ENCODE assay signal across 9 cellular contexts in the genomic region with DNA sequence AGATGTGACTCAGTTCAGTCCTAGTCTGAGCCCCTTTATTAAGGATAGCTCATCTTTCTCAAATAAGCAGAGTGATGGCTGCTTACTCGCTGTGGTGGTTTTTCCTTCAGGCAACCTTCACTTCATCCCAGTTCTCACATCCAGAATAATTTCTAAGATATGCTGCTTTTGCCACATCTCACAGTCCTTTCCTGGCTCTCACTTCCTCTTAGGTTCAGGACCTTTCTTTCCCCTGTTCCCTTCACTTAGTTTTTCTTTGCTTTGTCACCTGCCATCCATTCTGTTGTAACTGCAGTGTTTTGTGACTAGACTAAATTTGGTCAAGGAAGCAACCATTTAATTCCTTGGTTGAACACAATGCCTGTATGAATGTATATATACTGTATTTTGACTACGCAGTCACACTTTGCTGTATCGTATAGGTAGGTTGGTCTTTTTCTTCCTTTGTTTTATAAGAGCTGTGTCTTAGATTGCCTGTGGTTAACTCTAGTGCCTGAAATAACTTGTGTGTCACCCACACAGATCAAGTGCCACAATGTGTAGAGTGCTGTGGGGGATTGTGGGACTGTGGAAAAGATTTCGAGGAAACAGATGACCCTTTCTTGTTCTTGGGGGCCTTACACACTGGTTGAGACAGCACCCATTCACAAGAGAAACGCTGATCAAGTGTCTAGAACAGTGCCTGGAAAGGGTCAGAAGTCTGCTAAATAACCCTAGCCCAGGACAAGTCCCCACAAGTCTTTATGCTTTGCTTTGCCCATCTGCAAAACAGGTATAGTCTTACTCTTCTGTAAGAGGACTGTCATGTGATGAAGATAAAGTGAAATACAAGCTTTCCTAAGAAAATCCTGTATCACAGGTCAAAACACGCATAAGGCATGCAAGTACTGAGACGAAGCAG. TPM values are rescaled to one million over a fixed set of nuclear protein-coding genes. Genes with fewer than 3 reads are reported as not detected.
A peak's percentile ranks its signal among the peaks of the same experiment; 100 is the strongest.
DNase-seq lines count a peak whose midpoint lies in the region; ATAC-seq, FAIRE-seq and TF ChIP-seq lines count a peak whose summit lies in the region.
"Had no signal": no experiment of that assay in that cellular context is flagged by ENCODE, and none has a peak within 500 bp of the region (broad histone marks: within the 10 kb centered on the region; RNA-seq: fewer than 3 reads in every experiment).

No MANE protein-coding gene starts in this region.

- no peak for ATAC-seq in activated CD8-positive, alpha-beta T cell treated with anti-CD3 and anti-CD28 coated beads, Interleukin-2, amount 10 ng/mL, durations not matched to agents 7 days and 5 days

- H3K9me3 ChIP-seq in breast epithelium (no peaks in the 10 kb centered on the region), keratinocyte (ENCODE audit: control insufficient read depth, low read depth, low read length) (no peaks in the 10 kb centered on the region)

- peak overlapping the region; percentile 86 for H3K27ac Mint-ChIP-seq in MCF 10A (ENCODE audit: low read depth, unreplicated experiment)
- H3K27ac Mint-ChIP-seq in activated CD8-positive, alpha-beta T cell treated with anti-CD3 and anti-CD28 coated beads, Interleukin-2, amount 10 ng/mL, durations not matched to agents 7 days and 5 days = peak overlapping the region; percentile 66
- peak overlapping the region; percentile 94 for H3K27ac Mint-ChIP-seq in type B pancreatic cell

- H3K4me3 Mint-ChIP-seq in MCF 10A (ENCODE audit: unreplicated experiment) (peak overlapping the region; percentile 85), type B pancreatic cell (peak overlapping the region; percentile 96)
- H3K4me3 Mint-ChIP-seq in activated CD8-positive, alpha-beta T cell treated with anti-CD3 and anti-CD28 coated beads, Interleukin-2, amount 10 ng/mL, durations not matched to agents 7 days and 5 days = peak overlapping the region; percentile 100

- H3K4me3 ChIP-seq in breast epithelium (peak overlapping the region in 1 of 3 donors; percentile 100), keratinocyte (ENCODE audit: control insufficient read depth in 2 of 3, extremely low read depth in 1 of 3, insufficient read depth in 2 of 3, low read depth in 1 of 3, low read length in 3 of 3) (peak overlapping the region in 2 of 3 experiments; percentile 14 to 28)

- H4K20me1 ChIP-seq in keratinocyte (ENCODE audit: control insufficient read depth, extremely low read depth, insufficient read depth, low read length) = no peaks in the 10 kb centered on the region

- TF ChIP-seq POLR2A in breast epithelium (IDR thresholded peaks at IDR 0.05) = no peak

- H3K27ac ChIP-seq in breast epithelium = no peak overlapping the region
- peak overlapping the region; percentile 83 for H3K27ac ChIP-seq in keratinocyte (ENCODE audit: control insufficient read depth, insufficient read depth, low read length)

- FAIRE-seq in keratinocyte (lab: Jason Lieb, UNC) = peak; percentile 91

- H3K4me2 ChIP-seq in keratinocyte (ENCODE audit: control insufficient read depth, extremely low read depth, insufficient read depth, low read depth, low read length) = peak overlapping the region; percentile 93

- dilution Hi-C loops in keratinocyte (cut with MboI; ENCODE audit: extremely low pct_ligation_motif_present, low sequenced_read_pairs) = no loop called here

- POLR2A ChIA-PET in MCF 10A (lab: Yijun Ruan, JAX) = interaction anchor here (0.7 to 5.0 kb wide), 14 partner anchors 9 to 176 kb away, joined by 3 to 55 read pairs (median 5); partner anchors contain the start of genes FAM200A, ZKSCAN5, ZNF394 and ZSCAN25
- POLR2A ChIA-PET in activated CD8-positive, alpha-beta T cell treated with anti-CD3 and anti-CD28 coated beads, Interleukin-2, amount 10 ng/mL, durations not matched to agents 7 days and 5 days (lab: Charles Lee) = interaction anchor here (0.6 to 5.4 kb wide), 4 partner anchors 55 to 460 kb away, joined by 3 to 57 read pairs (median 24); partner anchors contain the start of genes BUD31, PDAP1, ZNF394 and ZSCAN25

- H3K9me1 ChIP-seq in keratinocyte (ENCODE audit: control insufficient read depth, extremely low read depth, insufficient read depth, low read length) = no peaks in the 10 kb centered on the region

- no peak for TF ChIP-seq CTCF in MCF 10A (IDR thresholded peaks at IDR 0.05; ENCODE audit: unreplicated experiment)
- TF ChIP-seq CTCF in breast epithelium (IDR thresholded peaks at IDR 0.05) = no peak
- no peak for TF ChIP-seq CTCF in keratinocyte (optimal IDR thresholded peaks at IDR 0.05 in 1 of 3, IDR thresholded peaks at IDR 0.05 in 1 of 3, conservative IDR thresholded peaks at IDR 0.05 in 1 of 3; ENCODE audit: extremely low read depth in 1 of 3, insufficient read depth in 2 of 3, low read length in 3 of 3)
- no peak for TF ChIP-seq CTCF in type B pancreatic cell (conservative IDR thresholded peaks at IDR 0.05)

- H3K4me1 ChIP-seq in breast epithelium (peaks cover 3 to 15% of the 10 kb centered on the region in 2 donors), keratinocyte (ENCODE audit: control insufficient read depth, extremely low read depth, insufficient read depth, low read length) (peaks cover 55% of the 10 kb centered on the region)

- H3K4me1 Mint-ChIP-seq in MCF 10A (ENCODE audit: insufficient read depth, unreplicated experiment) (peaks cover 43% of the 10 kb centered on the region), type B pancreatic cell (ENCODE audit: unreplicated experiment) (peaks cover 20% of the 10 kb centered on the region)
- H3K4me1 Mint-ChIP-seq in activated CD8-positive, alpha-beta T cell treated with anti-CD3 and anti-CD28 coated beads, Interleukin-2, amount 10 ng/mL, durations not matched to agents 7 days and 5 days (ENCODE audit: low read depth) = peaks cover 53% of the 10 kb centered on the region

- peaks cover 7% of the 10 kb centered on the region for H3K36me3 ChIP-seq in breast epithelium
- H3K36me3 ChIP-seq in keratinocyte (ENCODE audit: control insufficient read depth in 2 of 2, extremely low read depth in 1 of 2, insufficient read depth in 2 of 2, low read length in 2 of 2) = peaks cover 8 to 41% of the 10 kb centered on the region in 2 experiments

- peaks cover 59% of the 10 kb centered on the region for H3K79me2 ChIP-seq in keratinocyte (ENCODE audit: control insufficient read depth, insufficient read depth, low read length)

- BruUV-seq in MCF 10A (replicated peaks; lab: Mats Ljungman, UMichigan) = no TSS peak

- peaks cover 66% of the 10 kb centered on the region for H3K36me3 Mint-ChIP-seq in MCF 10A (ENCODE audit: insufficient read depth, unreplicated experiment)
- H3K36me3 Mint-ChIP-seq in activated CD8-positive, alpha-beta T cell treated with anti-CD3 and anti-CD28 coated beads, Interleukin-2, amount 10 ng/mL, durations not matched to agents 7 days and 5 days (ENCODE audit: low read depth) = peaks cover 67% of the 10 kb centered on the region
- peaks cover 37% of the 10 kb centered on the region for H3K36me3 Mint-ChIP-seq in type B pancreatic cell

- H3K9me3 Mint-ChIP-seq in MCF 10A (ENCODE audit: unreplicated experiment) (no peaks in the 10 kb centered on the region), type B pancreatic cell (no peaks in the 10 kb centered on the region)
- H3K9me3 Mint-ChIP-seq in activated CD8-positive, alpha-beta T cell treated with anti-CD3 and anti-CD28 coated beads, Interleukin-2, amount 10 ng/mL, durations not matched to agents 7 days and 5 days (ENCODE audit: insufficient read depth) = no peaks in the 10 kb centered on the region

- H3K27me3 Mint-ChIP-seq in MCF 10A (ENCODE audit: insufficient read depth, unreplicated experiment) (no peaks in the 10 kb centered on the region), type B pancreatic cell (no peaks in the 10 kb centered on the region)
- no peaks in the 10 kb centered on the region for H3K27me3 Mint-ChIP-seq in activated CD8-positive, alpha-beta T cell treated with anti-CD3 and anti-CD28 coated beads, Interleukin-2, amount 10 ng/mL, durations not matched to agents 7 days and 5 days (ENCODE audit: low read depth)

- H3K9ac ChIP-seq in keratinocyte (ENCODE audit: control insufficient read depth, extremely low read depth, insufficient read depth, low read length) = peak overlapping the region; percentile 39

- H2AFZ ChIP-seq in keratinocyte (ENCODE audit: control insufficient read depth, low read length) = no peak overlapping the region

- DNase-seq in MCF 10A (ENCODE audit: unreplicated experiment) (peak; percentile 29), breast epithelium (ENCODE audit: low spot score in 2 of 2) (no peak), keratinocyte (ENCODE audit: low read depth, low spot score) (peak; percentile 72), type B pancreatic cell (ENCODE audit: extremely low spot score, unreplicated experiment) (no peak), NCI-H1930 (lab: John Stamatoyannopoulos, UW) (no peak), NCI-H1092 (lab: John Stamatoyannopoulos, UW) (no peak), NCI-H1105 (lab: John Stamatoyannopoulos, UW) (no peak)
- no peak for DNase-seq in activated CD8-positive, alpha-beta T cell treated with anti-CD3 and anti-CD28 coated beads, Interleukin-2, amount 10 ng/mL, durations not matched to agents 7 days and 5 days
- DNase-seq: RPMI8226 had no signal

- CTCF ChIA-PET in MCF 10A (lab: Yijun Ruan, JAX) = interaction anchor here (0.5 to 0.8 kb wide), 3 partner anchors 71 to 846 kb away, joined by 3 to 6 read pairs (median 3); no protein-coding TSS in a partner anchor
- CTCF ChIA-PET in activated CD8-positive, alpha-beta T cell treated with anti-CD3 and anti-CD28 coated beads, Interleukin-2, amount 10 ng/mL, durations not matched to agents 7 days and 5 days (lab: Charles Lee) = no interaction called here

- intact Hi-C loops in MCF 10A (cut with micrococcal nuclease) = no loop called here
- intact Hi-C loops in breast epithelium (cut with DNase I; ENCODE audit: low total_unique reads) = no loop called here

- H3K27me3 ChIP-seq in breast epithelium (no peaks in the 10 kb centered on the region), keratinocyte (ENCODE audit: control insufficient read depth, extremely low read depth, insufficient read depth, low read length) (no peaks in the 10 kb centered on the region)

RNA-seq across cellular contexts. Expression of gene ZNF655, which starts 2.6 kb away (rescaled TPM):
- 85.2 and 89.9 TPM in 2 replicates for total RNA-seq in MCF 10A (2022)
- 100 to 1,000 TPM; 100 to 129 (median 110) TPM for total RNA-seq in breast epithelium
- total RNA-seq in activated CD8-positive, alpha-beta T cell treated with anti-CD3 and anti-CD28 coated beads, Interleukin-2, amount 10 ng/mL, durations not matched to agents 7 days and 5 days = 100 to 1,000 TPM; 101 to 108 TPM
- 46.2 to 71.1 TPM (median 59.6 TPM) in 3 replicates for polyA plus RNA-seq in keratinocyte
- polyA plus RNA-seq in keratinocyte (2011; ENCODE audit: low read depth) = 6.2 TPM
- 31.4 and 45.4 TPM in 2 replicates for polyA plus RNA-seq in keratinocyte (2011; cell fraction: cytosol; rRNA removed)
- polyA plus RNA-seq in keratinocyte (2011; cell fraction: nucleus; rRNA removed) = 121 and 122 TPM in 2 replicates
- 21.3 and 34.4 TPM in 2 replicates for polyA plus RNA-seq in keratinocyte (2012; ENCODE audit: low replicate concordance)
- 29.8 to 69.0 TPM (median 31.3 TPM) in 3 replicates for polyA minus RNA-seq in keratinocyte
- polyA minus RNA-seq in keratinocyte (2011; cell fraction: cytosol; rRNA and poly(A)+ RNA removed) = 21.1 TPM
- 44.1 and 62.5 TPM in 2 replicates for polyA minus RNA-seq in keratinocyte (2011; cell fraction: nucleus; rRNA and poly(A)+ RNA removed)
- total RNA-seq in type B pancreatic cell (ENCODE audit: low replicate concordance) = 69.2 and 89.1 TPM in 2 replicates

RNA-seq across cellular contexts. Expression of gene FAM200A, which starts 9.2 kb away (rescaled TPM):
- total RNA-seq in MCF 10A (2022) (6.1 and 7.4 TPM in 2 replicates), breast epithelium (10 to 100 TPM in 1 of 3 donors, 1 to 10 TPM in 2; 2.6 to 10.2 (median 5.6) TPM), type B pancreatic cell (ENCODE audit: low replicate concordance) (10.2 and 10.8 TPM in 2 replicates)
- total RNA-seq in activated CD8-positive, alpha-beta T cell treated with anti-CD3 and anti-CD28 coated beads, Interleukin-2, amount 10 ng/mL, durations not matched to agents 7 days and 5 days = 1 to 10 TPM; 5.1 to 5.4 TPM
- polyA plus RNA-seq in keratinocyte = 5.5 to 7.6 TPM (median 5.7 TPM) in 3 replicates
- 2.0 TPM for polyA plus RNA-seq in keratinocyte (2011; ENCODE audit: low read depth)
- polyA plus RNA-seq in keratinocyte (2011; cell fraction: cytosol; rRNA removed) = 4.8 and 7.8 TPM in 2 replicates
- polyA plus RNA-seq in keratinocyte (2011; cell fraction: nucleus; rRNA removed) = 4.6 and 6.6 TPM in 2 replicates
- 3.4 and 4.1 TPM in 2 replicates for polyA plus RNA-seq in keratinocyte (2012; ENCODE audit: low replicate concordance)
- polyA minus RNA-seq in keratinocyte = 0.82 to 3.7 TPM (median 1.2 TPM) in 3 replicates
- 3.6 TPM for polyA minus RNA-seq in keratinocyte (2011; cell fraction: cytosol; rRNA and poly(A)+ RNA removed)
- 3.2 and 5.5 TPM in 2 replicates for polyA minus RNA-seq in keratinocyte (2011; cell fraction: nucleus; rRNA and poly(A)+ RNA removed)

RNA-seq across cellular contexts. Expression of gene TMEM225B, which starts 37.0 kb away (rescaled TPM):
- 0.70 and 0.96 TPM in 2 replicates for total RNA-seq in MCF 10A (2022)
- 1 to 10 TPM; 1.0 to 4.5 (median 2.0) TPM for total RNA-seq in breast epithelium
- total RNA-seq in activated CD8-positive, alpha-beta T cell treated with anti-CD3 and anti-CD28 coated beads, Interleukin-2, amount 10 ng/mL, durations not matched to agents 7 days and 5 days = 1 to 10 TPM; 1.2 to 1.4 TPM
- 0.18 to 0.26 TPM (median 0.23 TPM) in 3 replicates for polyA plus RNA-seq in keratinocyte
- polyA plus RNA-seq in keratinocyte (2011; ENCODE audit: low read depth) = 0.26 TPM
- 0.05 and 0.13 TPM in 2 replicates for polyA plus RNA-seq in keratinocyte (2011; cell fraction: cytosol; rRNA removed)
- 0.15 and 0.19 TPM in 2 replicates for polyA plus RNA-seq in keratinocyte (2011; cell fraction: nucleus; rRNA removed)
- polyA plus RNA-seq in keratinocyte (2012; ENCODE audit: low replicate concordance) = 1.7 TPM in 1 of 2 replicates, not detected in the other
- 0.20 TPM in 1 of 3 replicates, not detected in the others for polyA minus RNA-seq in keratinocyte
- polyA minus RNA-seq in keratinocyte (2011; cell fraction: cytosol; rRNA and poly(A)+ RNA removed) = not detected
- not detected in 2 replicates for polyA minus RNA-seq in keratinocyte (2011; cell fraction: nucleus; rRNA and poly(A)+ RNA removed)
- total RNA-seq in type B pancreatic cell (ENCODE audit: low replicate concordance) = 0.36 and 0.82 TPM in 2 replicates

RNA-seq across cellular contexts. Expression of gene ZSCAN25, which starts 55.7 kb away (rescaled TPM):
- total RNA-seq in MCF 10A (2022) (17.6 and 20.9 TPM in 2 replicates), breast epithelium (10 to 100 TPM; 15.2 to 23.6 (median 18.4) TPM), type B pancreatic cell (ENCODE audit: low replicate concordance) (22.9 and 25.4 TPM in 2 replicates)
- 10 to 100 TPM; 34.8 to 36.3 TPM for total RNA-seq in activated CD8-positive, alpha-beta T cell treated with anti-CD3 and anti-CD28 coated beads, Interleukin-2, amount 10 ng/mL, durations not matched to agents 7 days and 5 days
- 10.3 to 13.1 TPM (median 11.6 TPM) in 3 replicates for polyA plus RNA-seq in keratinocyte
- 3.1 TPM for polyA plus RNA-seq in keratinocyte (2011; ENCODE audit: low read depth)
- 5.3 and 6.2 TPM in 2 replicates for polyA plus RNA-seq in keratinocyte (2011; cell fraction: cytosol; rRNA removed)
- polyA plus RNA-seq in keratinocyte (2011; cell fraction: nucleus; rRNA removed) = 19.5 and 21.2 TPM in 2 replicates
- 3.9 and 8.5 TPM in 2 replicates for polyA plus RNA-seq in keratinocyte (2012; ENCODE audit: low replicate concordance)
- polyA minus RNA-seq in keratinocyte = 16.4 to 21.7 TPM (median 19.2 TPM) in 3 replicates
- polyA minus RNA-seq in keratinocyte (2011; cell fraction: cytosol; rRNA and poly(A)+ RNA removed) = 9.6 TPM
- 16.1 and 21.2 TPM in 2 replicates for polyA minus RNA-seq in keratinocyte (2011; cell fraction: nucleus; rRNA and poly(A)+ RNA removed)

RNA-seq across cellular contexts. Expression of gene ZKSCAN5, which starts 56.6 kb away (rescaled TPM):
- total RNA-seq in MCF 10A (2022) = 13.6 and 16.2 TPM in 2 replicates
- 10 to 100 TPM in 1 of 3 donors, 1 to 10 TPM in 2; 7.5 to 11.0 (median 8.0) TPM for total RNA-seq in breast epithelium
- total RNA-seq in activated CD8-positive, alpha-beta T cell treated with anti-CD3 and anti-CD28 coated beads, Interleukin-2, amount 10 ng/mL, durations not matched to agents 7 days and 5 days = 10 to 100 TPM; 13.9 TPM
- 7.4 to 8.4 TPM (median 8.4 TPM) in 3 replicates for polyA plus RNA-seq in keratinocyte
- polyA plus RNA-seq in keratinocyte (2011; ENCODE audit: low read depth) = 6.5 TPM
- polyA plus RNA-seq in keratinocyte (2011; cell fraction: cytosol; rRNA removed) = 5.7 and 8.2 TPM in 2 replicates
- polyA plus RNA-seq in keratinocyte (2011; cell fraction: nucleus; rRNA removed) = 10.1 and 10.5 TPM in 2 replicates
- polyA plus RNA-seq in keratinocyte (2012; ENCODE audit: low replicate concordance) = 5.1 and 8.1 TPM in 2 replicates
- polyA minus RNA-seq in keratinocyte = 7.1 to 17.9 TPM (median 11.3 TPM) in 3 replicates
- 11.3 TPM for polyA minus RNA-seq in keratinocyte (2011; cell fraction: cytosol; rRNA and poly(A)+ RNA removed)
- polyA minus RNA-seq in keratinocyte (2011; cell fraction: nucleus; rRNA and poly(A)+ RNA removed) = 7.5 and 14.9 TPM in 2 replicates
- 9.2 and 14.0 TPM in 2 replicates for total RNA-seq in type B pancreatic cell (ENCODE audit: low replicate concordance)

Comparison
In these comparisons a context has a peak if more than half of its experiments do, and no peak if none do; other contexts are left out.
1. DNase-seq: peak in MCF 10A (single experiment) and keratinocyte (single experiment); none in breast epithelium (0 of 2), activated CD8-positive, alpha-beta T cell treated with anti-CD3 and anti-CD28 coated beads, Interleukin-2, amount 10 ng/mL, durations not matched to agents 7 days and 5 days (single experiment), type B pancreatic cell (single experiment), NCI-H1930 (0 of 2), NCI-H1092 (single experiment) and NCI-H1105 (single experiment).
2. Peak in every context shown above with its lines, with median percentiles within 50 percentile points of each other: H3K27ac Mint-ChIP-seq and H3K4me3 Mint-ChIP-seq.